1 cellular context compared by ENCODE assay signal in the genomic region with DNA sequence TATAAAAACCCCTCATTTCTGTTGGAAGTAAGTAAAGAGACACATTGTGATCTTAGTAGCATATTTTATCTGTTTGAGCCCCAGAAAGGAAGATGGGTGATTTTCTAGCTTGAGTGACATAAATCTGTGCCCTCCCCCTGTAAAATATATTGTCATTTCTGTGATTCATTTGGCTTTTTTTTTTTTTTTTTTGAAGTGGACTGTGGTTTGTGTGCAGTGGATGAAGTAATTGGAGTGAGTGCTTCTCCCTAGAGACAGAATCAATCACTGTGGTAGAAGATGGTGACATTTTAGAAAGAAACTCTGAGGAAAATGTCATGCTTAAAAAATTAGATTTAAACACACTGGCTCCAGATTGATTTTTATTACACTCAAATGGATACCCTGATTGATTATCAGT.
TF ChIP-seq lines count a peak whose summit lies in the region.

No MANE protein-coding gene starts in this region.

TF ChIP-seq in SK-N-SH, 30 proteins besides CTCF, POLR2A, EP300 and RAD21 (continued from another document):
- TF ChIP-seq CHD2 (IDR thresholded peaks at IDR 0.05; ENCODE audit: low read length, partially characterized antibody), result no peak
- no peak for TF ChIP-seq ELF1 (IDR thresholded peaks at IDR 0.05)
- no peak for TF ChIP-seq JUND (IDR thresholded peaks at IDR 0.05)
- TF ChIP-seq, protein P1, sequence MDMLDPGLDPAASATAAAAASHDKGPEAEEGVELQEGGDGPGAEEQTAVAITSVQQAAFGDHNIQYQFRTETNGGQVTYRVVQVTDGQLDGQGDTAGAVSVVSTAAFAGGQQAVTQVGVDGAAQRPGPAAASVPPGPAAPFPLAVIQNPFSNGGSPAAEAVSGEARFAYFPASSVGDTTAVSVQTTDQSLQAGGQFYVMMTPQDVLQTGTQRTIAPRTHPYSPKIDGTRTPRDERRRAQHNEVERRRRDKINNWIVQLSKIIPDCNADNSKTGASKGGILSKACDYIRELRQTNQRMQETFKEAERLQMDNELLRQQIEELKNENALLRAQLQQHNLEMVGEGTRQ (IDR thresholded peaks at IDR 0.05; ENCODE audit: borderline replicate concordance, low read depth, low read length), result no peak
- TF ChIP-seq POLR2AphosphoS5 (IDR thresholded peaks at IDR 0.05; ENCODE audit: low read depth, low read length), result no peak
- TF ChIP-seq FOXM1 (IDR thresholded peaks at IDR 0.05; ENCODE audit: low read depth), result no peak
- no peak for TF ChIP-seq MXI1 (IDR thresholded peaks at IDR 0.05; ENCODE audit: low read depth, low read length)
- TF ChIP-seq EZH2phosphoT487 (IDR thresholded peaks at IDR 0.05; ENCODE audit: borderline replicate concordance, low read depth), result no peak
- 0 out of 2 replicates have a peak, but pooled peaks have one; percentile 2 for TF ChIP-seq FOSL2 (IDR thresholded peaks at IDR 0.05; ENCODE audit: borderline replicate concordance, low read depth)
- TF ChIP-seq RCOR1 (IDR thresholded peaks at IDR 0.05; ENCODE audit: low read length), result no peak
- TF ChIP-seq NFIC (IDR thresholded peaks at IDR 0.05; ENCODE audit: borderline replicate concordance), result no peak
- TF ChIP-seq TCF12 (IDR thresholded peaks at IDR 0.05), result 0 out of 2 replicates have a peak, but pooled peaks have one; percentile 6
